ENCODE assay signal across 19 cellular contexts in genomic region chr2:8382485-8382884, GRCh38.
"Had no signal": no experiment of that assay in that cellular context is flagged by ENCODE, and none has a peak within 500 bp of the region (broad histone marks: within the 10 kb centered on the region; RNA-seq: fewer than 3 reads in every experiment).

No MANE protein-coding gene starts in this region.

- H3K9me3 ChIP-seq: SJSA1 had no signal

- H3K27ac ChIP-seq: SJSA1, SK-N-MC had no signal

- H3K27me3 ChIP-seq: SJSA1 had no signal

- H3K4me3 ChIP-seq: SJSA1, SK-N-MC had no signal

- DNase-seq: KBM-7, MV-4-11, NCI-H1048, NCI-H1105, NCI-H1417, NCI-H1436 treated with DMSO at 0.1 percent for 48 hours, NCI-H1694, NCI-H187 treated with DMSO at 0.1 percent for 48 hours, NCI-H2029 treated with DMSO at 0.1 percent for 48 hours, NCI-H226, NCI-H446, NCI-H510A, NCI-H524 treated with DMSO at 0.1 percent for 48 hours, NCI-H82, Right ventricle myocardium superior, RPMI8226, SIG-M5 had no signal

- H3K36me3 ChIP-seq: SJSA1 had no signal

- H3K4me1 ChIP-seq: SJSA1 had no signal
